Comparison of ENCODE assay signal across 8 cellular contexts in genomic region chr14:37665951-37666350, GRCh38.
"Had no signal": no experiment of that assay in that cellular context is flagged by ENCODE, and none has a peak within 500 bp of the region (broad histone marks: within the 10 kb centered on the region; RNA-seq: fewer than 3 reads in every experiment).

No MANE protein-coding gene starts in this region.

- H3K4me3 ChIP-seq: GM12878 had no signal

- ATAC-seq: GM12878 had no signal

- DNase-seq: GDM1, GF-D8 had no signal

- FAIRE-seq: G401.6, GM12878, GM12891, GM12892, GM18507, GM19239 had no signal
